ENCODE assay signal across 23 cellular contexts in the genomic region with DNA sequence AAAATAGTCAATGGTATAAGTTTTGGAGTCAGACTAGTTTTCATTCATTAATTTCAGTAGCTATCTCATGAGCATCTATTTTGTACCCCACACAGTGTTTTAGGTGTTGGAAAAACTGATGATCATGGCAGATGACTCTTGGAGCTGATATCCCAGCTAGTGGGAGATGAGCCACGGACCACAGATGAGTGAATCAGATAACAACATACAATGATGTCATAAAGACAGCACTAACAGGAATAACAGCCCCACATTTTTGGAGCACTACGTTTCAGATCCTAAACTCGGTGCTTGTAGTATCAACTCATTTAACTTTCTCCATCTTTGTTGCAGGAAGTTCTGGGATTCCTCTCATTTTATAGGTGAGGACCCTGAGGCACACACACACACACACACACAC.
DNase-seq lines count a peak whose midpoint lies in the region; ATAC-seq and TF ChIP-seq lines count a peak whose summit lies in the region.
"Had no signal": no experiment of that assay in that cellular context is flagged by ENCODE, and none has a peak within 500 bp of the region (broad histone marks: within the 10 kb centered on the region; RNA-seq: fewer than 3 reads in every experiment).

No MANE protein-coding gene starts in this region.

- peaks cover 83% of the 10 kb centered on the region for H3K36me3 Mint-ChIP-seq in activated T-helper 17 cell treated with anti-CD3 and anti-CD28 coated beads, Interleukin-2, amount 50 U/mL, for 72 hours (ENCODE audit: low read depth)
- peaks cover 15% of the 10 kb centered on the region for H3K36me3 Mint-ChIP-seq in stimulated activated effector memory CD8-positive, alpha-beta T cell treated with anti-CD3 and anti-CD28 coated beads, Interleukin-12 subunit alpha, Interleukin-12 subunit beta, amount 100 ng/mL, for 72 hours

- BruUV-seq in mammary epithelial cell (replicated peaks; lab: Mats Ljungman, UMichigan), result no TSS peak

- H4K20me1 ChIP-seq in mammary epithelial cell (ENCODE audit: insufficient read depth, low read length), result no peaks in the 10 kb centered on the region

- TF ChIP-seq POLR2A in breast epithelium (IDR thresholded peaks at IDR 0.05) (no peak), thyroid gland (IDR thresholded peaks at IDR 0.05) (no peak)

- no peak overlapping the region for H2AFZ ChIP-seq in mammary epithelial cell (ENCODE audit: low read depth, low read length)

- H3K27ac Mint-ChIP-seq in activated T-helper 17 cell treated with anti-CD3 and anti-CD28 coated beads, Interleukin-2, amount 50 U/mL, for 72 hours, result no peak overlapping the region
- no peak overlapping the region for H3K27ac Mint-ChIP-seq in stimulated activated effector memory CD8-positive, alpha-beta T cell treated with anti-CD3 and anti-CD28 coated beads, Interleukin-12 subunit alpha, Interleukin-12 subunit beta, amount 100 ng/mL, for 72 hours
- H3K27ac Mint-ChIP-seq: IgD-negative memory B cell had no signal

- in situ Hi-C loops in mammary epithelial cell (cut with MboI; ENCODE audit: low sequenced_read_pairs in 2 of 2), result no loop called here

- H3K4me3 ChIP-seq in mammary epithelial cell (replicated peaks in 1 of 3; ENCODE audit: insufficient read depth in 1 of 3, low read depth in 2 of 3, low read length in 3 of 3) (no peak overlapping the region), breast epithelium (no peak overlapping the region), HEK293 (ENCODE audit: low read depth, low read length) (no peak overlapping the region), thyroid gland (replicated peaks in 1 of 3) (no peak overlapping the region), right cardiac atrium (ENCODE audit: low read length) (no peak overlapping the region)

- CTCF ChIA-PET in mammary epithelial cell (lab: Charles Lee; ENCODE audit: low non-redundant PET), result no interaction called here
- CTCF ChIA-PET in HEK293 (lab: Yijun Ruan, JAX), result interaction anchor here (0.7 kb wide), 1 partner anchor 147 kb away, joined by 3 read pairs; no protein-coding TSS in a partner anchor

- DNase-seq in mammary epithelial cell, result peak; percentile 15
- DNase-seq in breast epithelium (ENCODE audit: low spot score in 2 of 2), result no peak
- DNase-seq in stimulated activated effector memory CD8-positive, alpha-beta T cell treated with anti-CD3 and anti-CD28 coated beads, Interleukin-12 subunit alpha, Interleukin-12 subunit beta, amount 100 ng/mL, for 72 hours (ENCODE audit: low spot score in 2 of 2), result no peak
- DNase-seq in thyroid gland, result no peak
- no peak for DNase-seq in right cardiac atrium
- DNase-seq: Calu3; CD8-positive, alpha-beta memory T cell; GOT3; HCEC 1CT; Karpas-422; NCI-H1417; NCI-H1694 treated with DMSO at 0.1 percent for 48 hours; NCI-H2081 treated with DMSO at 0.1 percent for 48 hours; NCI-H2171 treated with DMSO at 0.1 percent for 48 hours; NCI-H446; NCI-H526; OCI-M1; SHP77 had no signal

- H3K27me3 Mint-ChIP-seq in activated T-helper 17 cell treated with anti-CD3 and anti-CD28 coated beads, Interleukin-2, amount 50 U/mL, for 72 hours, result no peaks in the 10 kb centered on the region
- H3K27me3 Mint-ChIP-seq: IgD-negative memory B cell had no signal

- 49% methylated on average over 3 of the region's 3 CpGs for WGBS in mammary epithelial cell (ENCODE audit: low coverage, missing lambda C conversion rate)
- 66 to 84% methylated on average over 3 of the region's 3 CpGs for WGBS in thyroid gland, 2 donors
- WGBS in right cardiac atrium, result 53% methylated on average over 3 of the region's 3 CpGs

- no peaks in the 10 kb centered on the region for H3K9me3 ChIP-seq in mammary epithelial cell (replicated peaks; ENCODE audit: insufficient read depth, low read length)
- no peaks in the 10 kb centered on the region for H3K9me3 ChIP-seq in breast epithelium
- H3K9me3 ChIP-seq in HEK293 (ENCODE audit: control insufficient read depth, insufficient read depth, low read depth, low read length), result no peaks in the 10 kb centered on the region
- no peaks in the 10 kb centered on the region for H3K9me3 ChIP-seq in thyroid gland
- peaks cover 2% of the 10 kb centered on the region for H3K9me3 ChIP-seq in right cardiac atrium (ENCODE audit: control insufficient read depth, low read length)

- TF ChIP-seq CTCF in mammary epithelial cell (conservative IDR thresholded peaks at IDR 0.05 in 1 of 2, IDR thresholded peaks at IDR 0.05 in 1 of 2; ENCODE audit: extremely low read depth in 1 of 2, insufficient read depth in 1 of 2, low read depth in 1 of 2, low read length in 2 of 2), result no peak
- TF ChIP-seq CTCF in breast epithelium (IDR thresholded peaks at IDR 0.05), result no peak
- TF ChIP-seq CTCF in HEK293 (tag by site-specific recombination; IDR thresholded peaks at IDR 0.05), result no peak
- TF ChIP-seq CTCF in thyroid gland (IDR thresholded peaks at IDR 0.05), result no peak

- H3K36me3 ChIP-seq in mammary epithelial cell (ENCODE audit: insufficient read depth, low read length), result no peaks in the 10 kb centered on the region
- no peaks in the 10 kb centered on the region for H3K36me3 ChIP-seq in breast epithelium
- H3K36me3 ChIP-seq in HEK293 (ENCODE audit: control insufficient read depth in 2 of 2, insufficient read depth in 1 of 2, low read length in 2 of 2), result no peaks in the 10 kb centered on the region
- H3K36me3 ChIP-seq in thyroid gland, result no peaks in the 10 kb centered on the region

- POLR2A ChIA-PET in HEK293 (lab: Yijun Ruan, JAX), result no interaction called here

- H3K4me1 ChIP-seq in mammary epithelial cell (ENCODE audit: insufficient read depth, low read length) (no peaks in the 10 kb centered on the region), breast epithelium (no peaks in the 10 kb centered on the region), HEK293 (ENCODE audit: control insufficient read depth, insufficient read depth, low read length) (no peaks in the 10 kb centered on the region), thyroid gland (peaks cover 11 to 13% of the 10 kb centered on the region in 2 donors), right cardiac atrium (ENCODE audit: control insufficient read depth, insufficient read depth, low read length) (no peaks in the 10 kb centered on the region)

- no peaks in the 10 kb centered on the region for H3K9me3 Mint-ChIP-seq in activated T-helper 17 cell treated with anti-CD3 and anti-CD28 coated beads, Interleukin-2, amount 50 U/mL, for 72 hours
- no peaks in the 10 kb centered on the region for H3K9me3 Mint-ChIP-seq in stimulated activated effector memory CD8-positive, alpha-beta T cell treated with anti-CD3 and anti-CD28 coated beads, Interleukin-12 subunit alpha, Interleukin-12 subunit beta, amount 100 ng/mL, for 72 hours
- H3K9me3 Mint-ChIP-seq: CD8-positive, alpha-beta memory T cell had no signal

- H3K27ac ChIP-seq in mammary epithelial cell (ENCODE audit: insufficient read depth, low read depth, low read length), result no peak overlapping the region
- H3K27ac ChIP-seq in breast epithelium, result no peak overlapping the region
- no peak overlapping the region for H3K27ac ChIP-seq in HEK293 (ENCODE audit: extremely low read depth, low read depth, low read length)
- H3K27ac ChIP-seq in thyroid gland, result no peak overlapping the region
- no peak overlapping the region for H3K27ac ChIP-seq in right cardiac atrium (ENCODE audit: low read length)
- H3K27ac ChIP-seq: C4-2B had no signal

- no peak overlapping the region for H3K4me3 Mint-ChIP-seq in activated T-helper 17 cell treated with anti-CD3 and anti-CD28 coated beads, Interleukin-2, amount 50 U/mL, for 72 hours
- no peak overlapping the region for H3K4me3 Mint-ChIP-seq in stimulated activated effector memory CD8-positive, alpha-beta T cell treated with anti-CD3 and anti-CD28 coated beads, Interleukin-12 subunit alpha, Interleukin-12 subunit beta, amount 100 ng/mL, for 72 hours
- H3K4me3 Mint-ChIP-seq: CD8-positive, alpha-beta memory T cell; IgD-negative memory B cell had no signal

- peaks cover 4% of the 10 kb centered on the region for H3K4me1 Mint-ChIP-seq in activated T-helper 17 cell treated with anti-CD3 and anti-CD28 coated beads, Interleukin-2, amount 50 U/mL, for 72 hours
- peaks cover 9% of the 10 kb centered on the region for H3K4me1 Mint-ChIP-seq in stimulated activated effector memory CD8-positive, alpha-beta T cell treated with anti-CD3 and anti-CD28 coated beads, Interleukin-12 subunit alpha, Interleukin-12 subunit beta, amount 100 ng/mL, for 72 hours
- H3K4me1 Mint-ChIP-seq: IgD-negative memory B cell had no signal

- ATAC-seq in activated T-helper 17 cell treated with anti-CD3 and anti-CD28 coated beads, Interleukin-2, amount 50 U/mL, for 72 hours (replicated peaks), result peak; percentile 63
- peak; percentile 34 for ATAC-seq in stimulated activated effector memory CD8-positive, alpha-beta T cell treated with anti-CD3 and anti-CD28 coated beads, Interleukin-12 subunit alpha, Interleukin-12 subunit beta, amount 100 ng/mL, for 72 hours
- ATAC-seq in GM21381 (IDR thresholded peaks at IDR 0.05; ENCODE audit: unreplicated experiment) (no peak), right cardiac atrium (no peak)

- H3K27me3 ChIP-seq in mammary epithelial cell (ENCODE audit: insufficient read depth, low read length), result peaks cover 2% of the 10 kb centered on the region
- H3K27me3 ChIP-seq in breast epithelium, result no peaks in the 10 kb centered on the region
- no peaks in the 10 kb centered on the region for H3K27me3 ChIP-seq in thyroid gland
- no peaks in the 10 kb centered on the region for H3K27me3 ChIP-seq in right cardiac atrium (ENCODE audit: control insufficient read depth, insufficient read depth)

- H3K9ac ChIP-seq in mammary epithelial cell (ENCODE audit: insufficient read depth, low read length), result no peak overlapping the region

- H3K79me2 ChIP-seq in mammary epithelial cell (ENCODE audit: insufficient read depth, low read length), result no peaks in the 10 kb centered on the region

- no peak overlapping the region for H3K4me2 ChIP-seq in mammary epithelial cell (ENCODE audit: insufficient read depth, low read depth, low read length)

- dilution Hi-C loops in mammary epithelial cell (cut with HindIII; ENCODE audit: low sequenced_read_pairs), result no loop called here

- intact Hi-C loops in mammary epithelial cell (cut with micrococcal nuclease) (no loop called here), breast epithelium (cut with DNase I; ENCODE audit: low total_unique reads) (no loop called here), thyroid gland (cut with DNase I) (no loop called here), right cardiac atrium (cut with DNase I) (no loop called here)

TF ChIP-seq in HEK293, 187 proteins besides CTCF, POLR2A, EP300 and RAD21:
- no peak for TF ChIP-seq ZFP69B (tag by site-specific recombination; IDR thresholded peaks at IDR 0.05)
- TF ChIP-seq SCRT2 (tag by site-specific recombination; IDR thresholded peaks at IDR 0.05), result no peak
- TF ChIP-seq ZBTB7A (tag by site-specific recombination; IDR thresholded peaks at IDR 0.05; ENCODE audit: low read depth), result no peak
- no peak for TF ChIP-seq SCRT1 (tag by site-specific recombination; IDR thresholded peaks at IDR 0.05; ENCODE audit: borderline replicate concordance)
- TF ChIP-seq MZF1 (tag by site-specific recombination; IDR thresholded peaks at IDR 0.05; ENCODE audit: borderline replicate concordance), result no peak
- TF ChIP-seq ZNF664 (tag by site-specific recombination; IDR thresholded peaks at IDR 0.05), result peak; percentile 70

Comparison
In these comparisons a context has a peak if more than half of its experiments do, and no peak if none do; other contexts are left out.
1. ATAC-seq: peak in activated T-helper 17 cell treated with anti-CD3 and anti-CD28 coated beads, Interleukin-2, amount 50 U/mL, for 72 hours (single experiment) and stimulated activated effector memory CD8-positive, alpha-beta T cell treated with anti-CD3 and anti-CD28 coated beads, Interleukin-12 subunit alpha, Interleukin-12 subunit beta, amount 100 ng/mL, for 72 hours (single experiment); none in GM21381 (single experiment) and right cardiac atrium (0 of 2).